ENCODE assay signal across 1 cellular context in genomic region chr16:8866884-8867482, GRCh38.
A peak's percentile ranks its signal among the peaks of the same experiment; 100 is the strongest.
TF ChIP-seq lines count a peak whose summit lies in the region.

No MANE protein-coding gene starts in this region.

TF ChIP-seq in HepG2, 621 proteins besides CTCF, POLR2A, EP300 and RAD21 (continues in another document):
- TF ChIP-seq PCBP1 (IDR thresholded peaks at IDR 0.05; ENCODE audit: borderline replicate concordance, low read depth, low read length): 0 out of 2 replicates have a peak, but pooled peaks have one; percentile 6
- 0 out of 2 replicates have a peak, but pooled peaks have one; percentile 8 for TF ChIP-seq ADNP (CRISPR knock-in tag; IDR thresholded peaks at IDR 0.05)
- TF ChIP-seq, protein P1, sequence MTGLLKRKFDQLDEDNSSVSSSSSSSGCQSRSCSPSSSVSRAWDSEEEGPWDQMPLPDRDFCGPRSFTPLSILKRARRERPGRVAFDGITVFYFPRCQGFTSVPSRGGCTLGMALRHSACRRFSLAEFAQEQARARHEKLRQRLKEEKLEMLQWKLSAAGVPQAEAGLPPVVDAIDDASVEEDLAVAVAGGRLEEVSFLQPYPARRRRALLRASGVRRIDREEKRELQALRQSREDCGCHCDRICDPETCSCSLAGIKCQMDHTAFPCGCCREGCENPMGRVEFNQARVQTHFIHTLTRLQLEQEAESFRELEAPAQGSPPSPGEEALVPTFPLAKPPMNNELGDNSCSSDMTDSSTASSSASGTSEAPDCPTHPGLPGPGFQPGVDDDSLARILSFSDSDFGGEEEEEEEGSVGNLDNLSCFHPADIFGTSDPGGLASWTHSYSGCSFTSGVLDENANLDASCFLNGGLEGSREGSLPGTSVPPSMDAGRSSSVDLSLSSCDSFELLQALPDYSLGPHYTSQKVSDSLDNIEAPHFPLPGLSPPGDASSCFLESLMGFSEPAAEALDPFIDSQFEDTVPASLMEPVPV (CRISPR knock-in tag; IDR thresholded peaks at IDR 0.05): 0 out of 2 replicates have a peak, but pooled peaks have one; percentile 18
- TF ChIP-seq PAWR (CRISPR knock-in tag; IDR thresholded peaks at IDR 0.05; ENCODE audit: borderline replicate concordance): 0 out of 2 replicates have a peak, but pooled peaks have one; percentile 37
- TF ChIP-seq NFRKB (IDR thresholded peaks at IDR 0.05): no peak
- TF ChIP-seq EED (CRISPR knock-in tag; IDR thresholded peaks at IDR 0.05): 0 out of 2 replicates have a peak, but pooled peaks have one; percentile 12
- peak; percentile 82 for TF ChIP-seq ZNF691 (CRISPR knock-in tag; IDR thresholded peaks at IDR 0.05; ENCODE audit: borderline replicate concordance, low read depth)
- TF ChIP-seq RBM39 (IDR thresholded peaks at IDR 0.05; ENCODE audit: low read depth, low read length, poor library complexity, severe bottlenecking): peak; percentile 51
- peak; percentile 46; the same call in 1 of the 2 replicates for TF ChIP-seq CCDC6 (CRISPR knock-in tag; IDR thresholded peaks at IDR 0.05)
- peak; percentile 6; the same call in 1 of the 2 replicates for TF ChIP-seq THAP9 (CRISPR knock-in tag; IDR thresholded peaks at IDR 0.05; ENCODE audit: borderline replicate concordance)
- TF ChIP-seq ZNF292 (CRISPR knock-in tag; IDR thresholded peaks at IDR 0.05; ENCODE audit: borderline replicate concordance, low read depth): 0 out of 2 replicates have a peak, but pooled peaks have one; percentile 4
- TF ChIP-seq ZNF782 (CRISPR knock-in tag; IDR thresholded peaks at IDR 0.05; ENCODE audit: borderline replicate concordance): peak; percentile 14; the same call in 1 of the 2 replicates
- peak; percentile 43; the same call in 1 of the 2 replicates for TF ChIP-seq ZNF710 (CRISPR knock-in tag; IDR thresholded peaks at IDR 0.05; ENCODE audit: borderline replicate concordance)
- peak; percentile 27 for TF ChIP-seq U2AF1 (optimal IDR thresholded peaks at IDR 0.05; ENCODE audit: low read depth, low read length)
- TF ChIP-seq ZNF740 (CRISPR knock-in tag; IDR thresholded peaks at IDR 0.05): peak; percentile 32; the same call in 1 of the 2 replicates
- TF ChIP-seq ZBTB42 (CRISPR knock-in tag; IDR thresholded peaks at IDR 0.05): 0 out of 2 replicates have a peak, but pooled peaks have one; percentile 52
- TF ChIP-seq, protein P2, sequence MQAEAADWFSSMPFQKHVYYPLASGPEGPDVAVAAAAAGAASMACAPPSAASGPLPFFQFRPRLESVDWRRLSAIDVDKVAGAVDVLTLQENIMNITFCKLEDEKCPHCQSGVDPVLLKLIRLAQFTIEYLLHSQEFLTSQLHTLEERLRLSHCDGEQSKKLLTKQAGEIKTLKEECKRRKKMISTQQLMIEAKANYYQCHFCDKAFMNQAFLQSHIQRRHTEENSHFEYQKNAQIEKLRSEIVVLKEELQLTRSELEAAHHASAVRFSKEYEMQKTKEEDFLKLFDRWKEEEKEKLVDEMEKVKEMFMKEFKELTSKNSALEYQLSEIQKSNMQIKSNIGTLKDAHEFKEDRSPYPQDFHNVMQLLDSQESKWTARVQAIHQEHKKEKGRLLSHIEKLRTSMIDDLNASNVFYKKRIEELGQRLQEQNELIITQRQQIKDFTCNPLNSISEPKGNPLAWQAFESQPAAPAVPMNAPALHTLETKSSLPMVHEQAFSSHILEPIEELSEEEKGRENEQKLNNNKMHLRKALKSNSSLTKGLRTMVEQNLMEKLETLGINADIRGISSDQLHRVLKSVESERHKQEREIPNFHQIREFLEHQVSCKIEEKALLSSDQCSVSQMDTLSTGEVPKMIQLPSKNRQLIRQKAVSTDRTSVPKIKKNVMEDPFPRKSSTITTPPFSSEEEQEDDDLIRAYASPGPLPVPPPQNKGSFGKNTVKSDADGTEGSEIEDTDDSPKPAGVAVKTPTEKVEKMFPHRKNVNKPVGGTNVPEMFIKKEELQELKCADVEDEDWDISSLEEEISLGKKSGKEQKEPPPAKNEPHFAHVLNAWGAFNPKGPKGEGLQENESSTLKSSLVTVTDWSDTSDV (CRISPR knock-in tag; IDR thresholded peaks at IDR 0.05): 0 out of 2 replicates have a peak, but pooled peaks have one; percentile 13
- TF ChIP-seq RFXAP (CRISPR knock-in tag; IDR thresholded peaks at IDR 0.05; ENCODE audit: borderline replicate concordance): 0 out of 2 replicates have a peak, but pooled peaks have one; percentile 3
- peak; percentile 43; the same call in 1 of the 2 replicates for TF ChIP-seq ZNF343 (CRISPR knock-in tag; IDR thresholded peaks at IDR 0.05)
- 0 out of 2 replicates have a peak, but pooled peaks have one; percentile 16 for TF ChIP-seq ZNF564 (CRISPR knock-in tag; IDR thresholded peaks at IDR 0.05)
- TF ChIP-seq HNF1A (IDR thresholded peaks at IDR 0.05; ENCODE audit: low read depth): no peak
- 0 out of 2 replicates have a peak, but pooled peaks have one; percentile 15 for TF ChIP-seq HNF1A (CRISPR knock-in tag; IDR thresholded peaks at IDR 0.05; ENCODE audit: borderline replicate concordance)
- 0 out of 2 replicates have a peak, but pooled peaks have one; percentile 2 for TF ChIP-seq ZNF766 (CRISPR knock-in tag; IDR thresholded peaks at IDR 0.05; ENCODE audit: borderline replicate concordance)
- no peak for TF ChIP-seq ARHGAP35 (CRISPR knock-in tag; IDR thresholded peaks at IDR 0.05; ENCODE audit: borderline replicate concordance)
- TF ChIP-seq, protein P3, sequence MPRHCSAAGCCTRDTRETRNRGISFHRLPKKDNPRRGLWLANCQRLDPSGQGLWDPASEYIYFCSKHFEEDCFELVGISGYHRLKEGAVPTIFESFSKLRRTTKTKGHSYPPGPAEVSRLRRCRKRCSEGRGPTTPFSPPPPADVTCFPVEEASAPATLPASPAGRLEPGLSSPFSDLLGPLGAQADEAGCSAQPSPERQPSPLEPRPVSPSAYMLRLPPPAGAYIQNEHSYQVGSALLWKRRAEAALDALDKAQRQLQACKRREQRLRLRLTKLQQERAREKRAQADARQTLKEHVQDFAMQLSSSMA (CRISPR knock-in tag; IDR thresholded peaks at IDR 0.05): 0 out of 2 replicates have a peak, but pooled peaks have one; percentile 36
- peak; percentile 49; the same call in 1 of the 2 replicates for TF ChIP-seq NFE2L1 (CRISPR knock-in tag; IDR thresholded peaks at IDR 0.05; ENCODE audit: borderline replicate concordance)
- peak; percentile 73; the same call in 1 of the 2 replicates for TF ChIP-seq ZBTB7A (CRISPR knock-in tag; IDR thresholded peaks at IDR 0.05)
- TF ChIP-seq FOXK1 (CRISPR knock-in tag; IDR thresholded peaks at IDR 0.05; ENCODE audit: borderline replicate concordance, low read depth): 0 out of 2 replicates have a peak, but pooled peaks have one; percentile 8
- TF ChIP-seq MAFG (CRISPR knock-in tag; IDR thresholded peaks at IDR 0.05): no peak
- TF ChIP-seq ZNF646 (CRISPR knock-in tag; IDR thresholded peaks at IDR 0.05): no peak
